Comparison of ENCODE assay signal across 8 cellular contexts in the genomic region with DNA sequence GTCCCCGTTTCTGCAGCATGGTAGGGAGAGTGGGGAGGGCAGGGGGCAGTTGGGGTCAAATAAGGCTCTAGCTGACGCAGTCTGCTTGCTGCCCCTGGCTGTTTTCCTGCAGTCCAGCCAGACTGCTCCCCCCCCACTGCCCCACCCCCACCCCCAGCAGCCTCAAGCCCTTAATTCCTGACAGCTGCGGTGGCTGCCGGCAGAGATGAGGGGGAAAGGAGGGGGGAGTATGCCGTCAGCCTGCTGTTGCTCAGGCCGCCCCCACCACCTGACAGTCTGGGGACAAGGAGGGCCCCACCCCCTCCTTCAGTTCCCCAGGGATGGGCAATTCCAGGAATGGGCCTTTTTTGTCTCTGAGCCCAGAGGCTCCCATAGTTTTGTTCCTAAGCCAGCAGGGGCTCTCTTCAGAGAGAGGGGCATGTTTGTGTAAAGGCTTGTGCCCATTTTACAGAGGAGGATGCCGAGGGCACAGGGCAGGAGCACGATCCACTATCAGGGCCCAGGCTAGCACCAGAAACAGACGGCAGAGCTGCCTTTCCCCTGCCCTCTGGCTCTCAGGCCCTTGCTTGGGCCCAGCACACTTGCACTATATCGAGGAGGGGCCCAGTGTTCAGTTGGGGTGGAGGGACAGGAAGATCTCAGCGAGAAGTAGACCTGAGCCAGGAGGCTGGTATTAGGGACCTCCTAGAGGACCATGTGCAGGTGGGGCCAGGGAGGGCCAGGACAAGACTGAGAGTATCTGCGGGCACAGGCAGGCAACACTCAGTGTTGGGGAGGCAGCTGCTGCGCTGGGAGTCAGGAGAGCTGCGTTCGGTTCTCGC. TPM values are rescaled to one million over a fixed set of nuclear protein-coding genes. Genes with fewer than 3 reads are reported as not detected.
DNase-seq lines count a peak whose midpoint lies in the region; TF ChIP-seq lines count a peak whose summit lies in the region.

No MANE protein-coding gene starts in this region.

- CTCF ChIA-PET in activated naive CD4-positive, alpha-beta T cell treated with anti-CD3 and anti-CD28 coated beads for 36 hours (lab: Charles Lee), result interaction anchor here (0.8 to 19.0 kb wide), 4 partner anchors 9 to 101 kb away, joined by 3 to 947 read pairs (median 8); no protein-coding TSS in a partner anchor

- no peaks in the 10 kb centered on the region for H3K9me3 Mint-ChIP-seq in activated naive CD4-positive, alpha-beta T cell treated with anti-CD3 and anti-CD28 coated beads for 36 hours
- peaks cover 0 to 10% (median 0%) of the 10 kb centered on the region in 5 experiments for H3K9me3 Mint-ChIP-seq in brain
- no peaks in the 10 kb centered on the region for H3K9me3 Mint-ChIP-seq in type B pancreatic cell

- peak overlapping the region; percentile 34 for H3K27ac Mint-ChIP-seq in activated naive CD4-positive, alpha-beta T cell treated with anti-CD3 and anti-CD28 coated beads for 36 hours
- H3K27ac Mint-ChIP-seq in brain (peak overlapping the region in 1 of 5 experiments; percentile 27), type B pancreatic cell (peak overlapping the region; percentile 79)

- H3K4me1 Mint-ChIP-seq in activated naive CD4-positive, alpha-beta T cell treated with anti-CD3 and anti-CD28 coated beads for 36 hours (ENCODE audit: low read depth), result peaks cover 38% of the 10 kb centered on the region
- H3K4me1 Mint-ChIP-seq in brain (peaks cover 48% of the 10 kb centered on the region), type B pancreatic cell (ENCODE audit: unreplicated experiment) (peaks cover 24% of the 10 kb centered on the region)

- no peaks in the 10 kb centered on the region for H3K36me3 Mint-ChIP-seq in activated naive CD4-positive, alpha-beta T cell treated with anti-CD3 and anti-CD28 coated beads for 36 hours (ENCODE audit: low read depth)
- H3K36me3 Mint-ChIP-seq in brain, result no peaks in the 10 kb centered on the region
- peaks cover 9% of the 10 kb centered on the region for H3K36me3 Mint-ChIP-seq in type B pancreatic cell

- no peak for TF ChIP-seq CTCF in brain (conservative IDR thresholded peaks at IDR 0.05)
- TF ChIP-seq CTCF in type B pancreatic cell (conservative IDR thresholded peaks at IDR 0.05), result no peak

- peaks cover 31% of the 10 kb centered on the region for H3K27me3 Mint-ChIP-seq in activated naive CD4-positive, alpha-beta T cell treated with anti-CD3 and anti-CD28 coated beads for 36 hours (ENCODE audit: low read depth)
- H3K27me3 Mint-ChIP-seq in brain (peaks cover 90% of the 10 kb centered on the region), type B pancreatic cell (peaks cover 72% of the 10 kb centered on the region)

- no peak for DNase-seq in activated naive CD4-positive, alpha-beta T cell treated with anti-CD3 and anti-CD28 coated beads for 36 hours
- no peak for DNase-seq in activated naive CD4-positive, alpha-beta T cell (lab: John Stamatoyannopoulos, UW)
- DNase-seq in NCI-H524 (lab: John Stamatoyannopoulos, UW) (peak; percentile 86 to 93), type B pancreatic cell (ENCODE audit: extremely low spot score, unreplicated experiment) (no peak), globus pallidus (ENCODE audit: low spot score) (no peak), AG20443 (ENCODE audit: low spot score) (no peak)
- no peak for DNase-seq in stimulated activated CD4-positive, alpha-beta T cell treated with anti-CD3 and anti-CD28 coated beads, Interleukin-1b, Interleukin-23, amount 100 ng/mL, for 48 hours

- H3K4me3 Mint-ChIP-seq in activated naive CD4-positive, alpha-beta T cell treated with anti-CD3 and anti-CD28 coated beads for 36 hours, result peak overlapping the region; percentile 76
- H3K4me3 Mint-ChIP-seq in brain, result peak overlapping the region in 4 of 5 experiments; percentile 45 to 73 (median 65)
- peak overlapping the region; percentile 85 for H3K4me3 Mint-ChIP-seq in type B pancreatic cell

- intact Hi-C loops in activated naive CD4-positive, alpha-beta T cell treated with anti-CD3 and anti-CD28 coated beads for 36 hours (cut with micrococcal nuclease), result no loop called here

RNA-seq across cellular contexts. Expression of gene WNT10A, which starts 1.5 kb away (rescaled TPM):
- 1 to 10 TPM; 1.1 to 1.3 TPM for total RNA-seq in activated naive CD4-positive, alpha-beta T cell treated with anti-CD3 and anti-CD28 coated beads for 36 hours
- 0.58 TPM for polyA plus RNA-seq in brain (ENCODE audit: insufficient read depth, low read depth, low replicate concordance)
- total RNA-seq in type B pancreatic cell (ENCODE audit: low replicate concordance), result 5.5 and 31.8 TPM in 2 replicates

RNA-seq across cellular contexts. Expression of gene WNT6, which starts 19.5 kb away (rescaled TPM):
- total RNA-seq in activated naive CD4-positive, alpha-beta T cell treated with anti-CD3 and anti-CD28 coated beads for 36 hours, result not detected
- 0.56 TPM for polyA plus RNA-seq in brain (ENCODE audit: insufficient read depth, low read depth, low replicate concordance)
- 24.7 and 123 TPM in 2 replicates for total RNA-seq in type B pancreatic cell (ENCODE audit: low replicate concordance)

RNA-seq across cellular contexts. Expression of gene PRKAG3, which starts 47.5 kb away (rescaled TPM):
- not detected for total RNA-seq in activated naive CD4-positive, alpha-beta T cell treated with anti-CD3 and anti-CD28 coated beads for 36 hours
- polyA plus RNA-seq in brain (ENCODE audit: insufficient read depth, low read depth, low replicate concordance), result not detected
- not detected in 2 replicates for total RNA-seq in type B pancreatic cell (ENCODE audit: low replicate concordance)

Comparison
In these comparisons a context has a peak if more than half of its experiments do, and no peak if none do; other contexts are left out.
1. DNase-seq: peak in NCI-H524 (2 of 2); none in activated naive CD4-positive, alpha-beta T cell treated with anti-CD3 and anti-CD28 coated beads for 36 hours (single experiment), activated naive CD4-positive, alpha-beta T cell (0 of 4), type B pancreatic cell (single experiment), stimulated activated CD4-positive, alpha-beta T cell treated with anti-CD3 and anti-CD28 coated beads, Interleukin-1b, Interleukin-23, amount 100 ng/mL, for 48 hours (single experiment), globus pallidus (single experiment) and AG20443 (single experiment).
2. RNA of gene WNT6, which starts 19.5 kb away (total RNA-seq): 24.7 to 123 TPM in type B pancreatic cell; not detected in activated naive CD4-positive, alpha-beta T cell treated with anti-CD3 and anti-CD28 coated beads for 36 hours; every median in the first group is over 10 times any median in the second.
3. Peak in every context shown above with its lines, with median percentiles within 50 percentile points of each other: H3K4me3 Mint-ChIP-seq.